Comparison of ENCODE assay signal across 8 cellular contexts in the genomic region with DNA sequence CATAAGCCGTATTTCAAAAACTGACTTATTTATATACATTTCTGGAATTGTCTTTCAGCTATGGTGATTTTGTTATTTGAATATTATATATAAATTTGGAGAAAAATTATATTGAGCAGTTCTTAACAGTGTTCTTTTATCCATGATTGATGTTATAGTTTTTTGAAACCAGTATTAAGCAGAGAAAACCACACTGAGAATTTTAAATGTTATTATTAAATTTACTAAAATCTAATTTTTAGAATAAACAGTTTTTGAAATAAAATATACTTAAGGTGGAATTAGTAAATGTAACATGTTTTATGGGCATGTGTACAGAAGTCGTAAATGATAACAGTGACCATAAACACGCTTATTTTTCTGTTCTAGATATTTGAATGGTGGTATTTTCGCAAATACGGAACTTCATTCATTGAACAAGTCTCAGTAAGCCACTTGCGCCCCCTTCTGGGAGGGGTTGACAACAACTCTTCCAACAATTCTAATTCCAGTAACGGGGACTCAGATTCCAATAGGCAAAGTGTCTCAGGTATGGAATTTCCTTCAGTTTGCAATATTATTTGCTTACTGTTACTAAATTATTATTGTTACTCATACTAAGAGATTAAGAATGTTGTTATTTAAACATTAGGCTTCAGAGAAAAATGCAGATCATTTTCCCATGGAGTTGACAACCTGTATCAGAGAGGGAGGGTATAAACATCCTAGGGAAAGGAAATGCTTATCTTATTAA.
A peak's percentile ranks its signal among the peaks of the same experiment; 100 is the strongest.
DNase-seq lines count a peak whose midpoint lies in the region; ATAC-seq and TF ChIP-seq lines count a peak whose summit lies in the region.

No MANE protein-coding gene starts in this region.

- no peaks in the 10 kb centered on the region for H3K27me3 ChIP-seq in CD8-positive, alpha-beta T cell (ENCODE audit: insufficient read depth, low read length)
- H3K27me3 ChIP-seq in HCT116 (ENCODE audit: insufficient read depth, low read length): no peaks in the 10 kb centered on the region

- H3K9me3 Mint-ChIP-seq in CD8-positive, alpha-beta T cell: no peaks in the 10 kb centered on the region

- no peak overlapping the region for H3K27ac Mint-ChIP-seq in CD8-positive, alpha-beta T cell

- no peaks in the 10 kb centered on the region for H3K79me2 ChIP-seq in HCT116 (ENCODE audit: insufficient read depth, low read length)

- no peak for TF ChIP-seq POLR2A in HCT116 (IDR thresholded peaks at IDR 0.05; ENCODE audit: borderline replicate concordance, extremely low read depth, insufficient read depth, insufficient read length)

- no peak overlapping the region for H3K4me3 ChIP-seq in CD8-positive, alpha-beta T cell (ENCODE audit: low read depth, low read length)
- no peak overlapping the region for H3K4me3 ChIP-seq in HCT116 (replicated peaks in 1 of 2; ENCODE audit: low read depth in 1 of 2, low read length in 2 of 2)

- no peaks in the 10 kb centered on the region for H3K36me3 Mint-ChIP-seq in CD8-positive, alpha-beta T cell

- DNase-seq in CD8-positive, alpha-beta T cell: peak; percentile 48 to 83 (median 76)
- DNase-seq in HCT116 (ENCODE audit: low read depth, low spot score): peak; percentile 62
- peak; percentile 67 to 85 for DNase-seq in NCI-H446 (lab: John Stamatoyannopoulos, UW)
- DNase-seq in activated CD4-positive, alpha-beta T cell treated with anti-CD3 and anti-CD28 coated beads, Interleukin-2, amount 50 U/mL, for 24 hours (ENCODE audit: low read depth in 1 of 2, low spot score in 1 of 2): peak; percentile 52 to 74
- DNase-seq in effector CD8-positive, alpha-beta T cell (lab: John Stamatoyannopoulos, UW): peak; percentile 71
- peak; percentile 95 for DNase-seq in medulla oblongata (ENCODE audit: extremely low spot score)
- peak; percentile 19 to 48 for DNase-seq in stimulated activated CD8-positive, alpha-beta memory T cell treated with anti-CD3 and anti-CD28 coated beads, Interleukin-15, amount 100 ng/mL, for 4 hours (ENCODE audit: low read depth in 2 of 2)

- no peaks in the 10 kb centered on the region for H4K20me1 ChIP-seq in HCT116 (ENCODE audit: insufficient read depth)

- no peaks in the 10 kb centered on the region for H3K9me3 ChIP-seq in CD8-positive, alpha-beta T cell (ENCODE audit: low read length)
- H3K9me3 ChIP-seq in HCT116 (ENCODE audit: control insufficient read depth in 1 of 2, insufficient read depth in 1 of 2, low read depth in 1 of 2, low read length in 2 of 2): no peaks in the 10 kb centered on the region

- H3K36me3 ChIP-seq in CD8-positive, alpha-beta T cell (ENCODE audit: insufficient read depth, low read length): no peaks in the 10 kb centered on the region
- no peaks in the 10 kb centered on the region for H3K36me3 ChIP-seq in HCT116 (ENCODE audit: control insufficient read depth in 1 of 2, insufficient read depth in 2 of 2, low read length in 2 of 2)

- no peak overlapping the region for H3K4me2 ChIP-seq in HCT116 (ENCODE audit: low read length)

- H3K9me2 ChIP-seq in HCT116 (ENCODE audit: insufficient read depth): no peaks in the 10 kb centered on the region

- H3K27ac ChIP-seq in CD8-positive, alpha-beta T cell (ENCODE audit: low read depth, low read length): no peak overlapping the region
- H3K27ac ChIP-seq in HCT116 (ENCODE audit: low read depth, low read length): no peak overlapping the region

- peak; percentile 90 for TF ChIP-seq RAD21 in HCT116 (IDR thresholded peaks at IDR 0.05; ENCODE audit: low read depth)

- H3K4me3 Mint-ChIP-seq in CD8-positive, alpha-beta T cell: no peak overlapping the region

- POLR2A ChIA-PET in CD8-positive, alpha-beta T cell (lab: Charles Lee): no interaction called here
- POLR2A ChIA-PET in HCT116 (lab: Charles Lee): no interaction called here

- no peaks in the 10 kb centered on the region for H3K4me1 Mint-ChIP-seq in CD8-positive, alpha-beta T cell (ENCODE audit: low read depth)

- peak; percentile 95 for TF ChIP-seq CTCF in CD8-positive, alpha-beta T cell (IDR thresholded peaks at IDR 0.05)
- peak; percentile 83 to 91 (median 86) for TF ChIP-seq CTCF in HCT116 (IDR thresholded peaks at IDR 0.05 in 2 of 3, conservative IDR thresholded peaks at IDR 0.05 in 1 of 3; ENCODE audit: borderline replicate concordance in 1 of 3, insufficient read depth in 1 of 3, low read depth in 2 of 3, low read length in 2 of 3)

- peak; percentile 44 for ATAC-seq in CD8-positive, alpha-beta T cell
- ATAC-seq in HCT116 (peak; percentile 67), HG03108 (IDR thresholded peaks at IDR 0.05; ENCODE audit: unreplicated experiment) (no peak)

- H3K27me3 Mint-ChIP-seq in CD8-positive, alpha-beta T cell (ENCODE audit: low read depth): no peaks in the 10 kb centered on the region

- CTCF ChIA-PET in CD8-positive, alpha-beta T cell (lab: Charles Lee): interaction anchor here (0.9 to 14.5 kb wide), 11 partner anchors 8 to 191 kb away, joined by 3 to 278 read pairs (median 5); no protein-coding TSS in a partner anchor
- CTCF ChIA-PET in HCT116 (lab: Charles Lee): interaction anchor here (0.7 to 2.2 kb wide), 8 partner anchors 8 to 189 kb away, joined by 3 to 20 read pairs (median 3); no protein-coding TSS in a partner anchor

- no peak overlapping the region for H2AFZ ChIP-seq in HCT116 (ENCODE audit: low read depth, low read length, poor library complexity, severe bottlenecking)

- RAD21 ChIA-PET in HCT116 (lab: Charles Lee; ENCODE audit: low non-redundant PET in 1 of 2, low total read pairs in 2 of 2, uncharacterized antibody in 2 of 2, unreplicated experiment in 2 of 2): no interaction called here

- BruUV-seq in HCT116 (replicated peaks; lab: Mats Ljungman, UMichigan): no TSS peak

- no peak overlapping the region for H3K9ac ChIP-seq in HCT116 (ENCODE audit: low read length)

- intact Hi-C loops in CD8-positive, alpha-beta T cell (cut with DNase I, micrococcal nuclease): loop anchor here (1.0 kb wide), 4 partner anchors 131 to 189 kb away; no protein-coding TSS in a partner anchor
- intact Hi-C loops in HCT116 (cut with micrococcal nuclease): loop anchor here (1.0 to 2.0 kb wide), 3 partner anchors 135 to 291 kb away; no protein-coding TSS in a partner anchor

- no peaks in the 10 kb centered on the region for H3K4me1 ChIP-seq in CD8-positive, alpha-beta T cell (ENCODE audit: insufficient read depth, low read length)
- peaks cover 4% of the 10 kb centered on the region in 2 experiments for H3K4me1 ChIP-seq in HCT116 (ENCODE audit: control insufficient read depth in 1 of 2, insufficient read depth in 2 of 2, low read length in 2 of 2)

TF ChIP-seq in HCT116, 20 proteins besides CTCF, POLR2A, EP300 and RAD21 (continues in another document):
- TF ChIP-seq, protein P1, sequence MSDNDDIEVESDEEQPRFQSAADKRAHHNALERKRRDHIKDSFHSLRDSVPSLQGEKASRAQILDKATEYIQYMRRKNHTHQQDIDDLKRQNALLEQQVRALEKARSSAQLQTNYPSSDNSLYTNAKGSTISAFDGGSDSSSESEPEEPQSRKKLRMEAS (IDR thresholded peaks at IDR 0.05): no peak
- TF ChIP-seq EZH2phosphoT487 (IDR thresholded peaks at IDR 0.05; ENCODE audit: borderline replicate concordance): no peak
- no peak for TF ChIP-seq ZNF274 (IDR thresholded peaks at IDR 0.05; ENCODE audit: low read depth, low read length)
- TF ChIP-seq SP1 (IDR thresholded peaks at IDR 0.05; ENCODE audit: low read depth): no peak
- no peak for TF ChIP-seq FOSL1 (IDR thresholded peaks at IDR 0.05; ENCODE audit: low read depth)
- no peak for TF ChIP-seq ZBTB33 (IDR thresholded peaks at IDR 0.05; ENCODE audit: extremely low read depth, insufficient replicate concordance, low read length)
- TF ChIP-seq EGR1 (IDR thresholded peaks at IDR 0.05; ENCODE audit: low read depth): no peak
- TF ChIP-seq, protein P2, sequence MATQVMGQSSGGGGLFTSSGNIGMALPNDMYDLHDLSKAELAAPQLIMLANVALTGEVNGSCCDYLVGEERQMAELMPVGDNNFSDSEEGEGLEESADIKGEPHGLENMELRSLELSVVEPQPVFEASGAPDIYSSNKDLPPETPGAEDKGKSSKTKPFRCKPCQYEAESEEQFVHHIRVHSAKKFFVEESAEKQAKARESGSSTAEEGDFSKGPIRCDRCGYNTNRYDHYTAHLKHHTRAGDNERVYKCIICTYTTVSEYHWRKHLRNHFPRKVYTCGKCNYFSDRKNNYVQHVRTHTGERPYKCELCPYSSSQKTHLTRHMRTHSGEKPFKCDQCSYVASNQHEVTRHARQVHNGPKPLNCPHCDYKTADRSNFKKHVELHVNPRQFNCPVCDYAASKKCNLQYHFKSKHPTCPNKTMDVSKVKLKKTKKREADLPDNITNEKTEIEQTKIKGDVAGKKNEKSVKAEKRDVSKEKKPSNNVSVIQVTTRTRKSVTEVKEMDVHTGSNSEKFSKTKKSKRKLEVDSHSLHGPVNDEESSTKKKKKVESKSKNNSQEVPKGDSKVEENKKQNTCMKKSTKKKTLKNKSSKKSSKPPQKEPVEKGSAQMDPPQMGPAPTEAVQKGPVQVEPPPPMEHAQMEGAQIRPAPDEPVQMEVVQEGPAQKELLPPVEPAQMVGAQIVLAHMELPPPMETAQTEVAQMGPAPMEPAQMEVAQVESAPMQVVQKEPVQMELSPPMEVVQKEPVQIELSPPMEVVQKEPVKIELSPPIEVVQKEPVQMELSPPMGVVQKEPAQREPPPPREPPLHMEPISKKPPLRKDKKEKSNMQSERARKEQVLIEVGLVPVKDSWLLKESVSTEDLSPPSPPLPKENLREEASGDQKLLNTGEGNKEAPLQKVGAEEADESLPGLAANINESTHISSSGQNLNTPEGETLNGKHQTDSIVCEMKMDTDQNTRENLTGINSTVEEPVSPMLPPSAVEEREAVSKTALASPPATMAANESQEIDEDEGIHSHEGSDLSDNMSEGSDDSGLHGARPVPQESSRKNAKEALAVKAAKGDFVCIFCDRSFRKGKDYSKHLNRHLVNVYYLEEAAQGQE (IDR thresholded peaks at IDR 0.05; ENCODE audit: low read depth): no peak
- no peak for TF ChIP-seq EZH2 (IDR thresholded peaks at IDR 0.05)
- no peak for TF ChIP-seq SRF (IDR thresholded peaks at IDR 0.05; ENCODE audit: low read depth)
- TF ChIP-seq ZFX (IDR thresholded peaks at IDR 0.05): no peak
- no peak for TF ChIP-seq CBX3 (IDR thresholded peaks at IDR 0.05; ENCODE audit: low read depth)

Comparison
In these comparisons a context has a peak if more than half of its experiments do, and no peak if none do; other contexts are left out.
1. DNase-seq: peak in every context shown above with its lines; median percentile 95 in medulla oblongata; 76 in CD8-positive, alpha-beta T cell; 76 in NCI-H446; 71 in effector CD8-positive, alpha-beta T cell; 63 in activated CD4-positive, alpha-beta T cell treated with anti-CD3 and anti-CD28 coated beads, Interleukin-2, amount 50 U/mL, for 24 hours; 62 in HCT116; 34 in stimulated activated CD8-positive, alpha-beta memory T cell treated with anti-CD3 and anti-CD28 coated beads, Interleukin-15, amount 100 ng/mL, for 4 hours.